ENCODE assay signal across 8 cellular contexts in genomic region chr15:65516997-65517865, GRCh38. TPM values are rescaled to one million over a fixed set of nuclear protein-coding genes. Genes with fewer than 3 reads are reported as not detected.
DNase-seq lines count a peak whose midpoint lies in the region; ATAC-seq and TF ChIP-seq lines count a peak whose summit lies in the region.

Gene DPP8, minus strand, starts transcription at chr15:65517689. Its CDS starts 5,136 bp downstream, at chr15:65512553.

- DNase-seq in C1 segment of cervical spinal cord (lab: John Stamatoyannopoulos, UW) (peak; percentile 51 to 94 (median 86)), NCI-H69 (lab: John Stamatoyannopoulos, UW) (peak; percentile 97), left lung (peak; percentile 95 to 98)
- peak; percentile 95 for DNase-seq in activated CD4-positive, alpha-beta T cell treated with anti-CD3 and anti-CD28 coated beads, Interleukin-2, amount 50 U/mL, for 1 hour
- peak; percentile 96 for DNase-seq in stimulated activated CD4-positive, alpha-beta T cell treated with anti-CD3 and anti-CD28 coated beads, Interleukin-4, amount 100 ng/mL, for 1 hour

- H3K27ac Mint-ChIP-seq in dendritic cell treated with granulocyte-macrophage colony-stimulating factor and Interleukin-4, amounts not matched to agents 40 ng/mL and 50 ng/mL, for 4 days = peak within 1 kb of the TSS; percentile 95

- H3K36me3 ChIP-seq in left lung = peaks cover 0 to 9% of the 10 kb centered on the region in 2 donors

- peak within 1 kb of the TSS; percentile 99 to 100 for H3K4me3 ChIP-seq in left lung

- no peaks in the 10 kb centered on the region for H3K27me3 Mint-ChIP-seq in dendritic cell treated with granulocyte-macrophage colony-stimulating factor and Interleukin-4, amounts not matched to agents 40 ng/mL and 50 ng/mL, for 4 days

- H3K27ac ChIP-seq in left lung = peak within 1 kb of the TSS; percentile 87 to 99

- peaks cover 21% of the 10 kb centered on the region for H3K4me1 Mint-ChIP-seq in dendritic cell treated with granulocyte-macrophage colony-stimulating factor and Interleukin-4, amounts not matched to agents 40 ng/mL and 50 ng/mL, for 4 days (ENCODE audit: low read depth)

- intact Hi-C loops in dendritic cell treated with granulocyte-macrophage colony-stimulating factor and Interleukin-4, amounts not matched to agents 40 ng/mL and 50 ng/mL, for 4 days (cut with micrococcal nuclease) = loop anchor here (1.0 kb wide), 2 partner anchors 13 to 94 kb away; partner anchors contain the start of genes HACD3 and INTS14
- intact Hi-C loops in left lung (cut with DNase I) = no loop called here

- peak within 1 kb of the TSS; percentile 93 for H3K4me3 Mint-ChIP-seq in dendritic cell treated with granulocyte-macrophage colony-stimulating factor and Interleukin-4, amounts not matched to agents 40 ng/mL and 50 ng/mL, for 4 days

- no peaks in the 10 kb centered on the region for H3K9me3 Mint-ChIP-seq in dendritic cell treated with granulocyte-macrophage colony-stimulating factor and Interleukin-4, amounts not matched to agents 40 ng/mL and 50 ng/mL, for 4 days

- H3K36me3 Mint-ChIP-seq in dendritic cell treated with granulocyte-macrophage colony-stimulating factor and Interleukin-4, amounts not matched to agents 40 ng/mL and 50 ng/mL, for 4 days (ENCODE audit: low read depth) = peaks cover 31% of the 10 kb centered on the region

- H3K27me3 ChIP-seq in left lung = no peaks in the 10 kb centered on the region

- H3K4me1 ChIP-seq in left lung = peaks cover 9 to 38% of the 10 kb centered on the region in 2 donors

- peak; percentile 80 to 93 for TF ChIP-seq CTCF in left lung (IDR thresholded peaks at IDR 0.05)

- ATAC-seq in GM19324 (IDR thresholded peaks at IDR 0.05; ENCODE audit: low FRiP score, unreplicated experiment) (peak; percentile 88), HG03520 (IDR thresholded peaks at IDR 0.05; ENCODE audit: unreplicated experiment) (peak; percentile 83), left lung (peak; percentile 99)

- no peaks in the 10 kb centered on the region for H3K9me3 ChIP-seq in left lung

RNA-seq across cellular contexts. Expression of gene DPP8, which starts in this region (rescaled TPM):
- total RNA-seq in left lung = 10 to 100 TPM; 31.7 to 35.0 TPM

Comparison
In these comparisons a context has a peak if more than half of its experiments do, and no peak if none do; other contexts are left out.
1. Peak in every context shown above with its lines: DNase-seq, ATAC-seq, H3K4me3 ChIP-seq and H3K27ac ChIP-seq.